19 cellular contexts compared by ENCODE assay signal in the genomic region with DNA sequence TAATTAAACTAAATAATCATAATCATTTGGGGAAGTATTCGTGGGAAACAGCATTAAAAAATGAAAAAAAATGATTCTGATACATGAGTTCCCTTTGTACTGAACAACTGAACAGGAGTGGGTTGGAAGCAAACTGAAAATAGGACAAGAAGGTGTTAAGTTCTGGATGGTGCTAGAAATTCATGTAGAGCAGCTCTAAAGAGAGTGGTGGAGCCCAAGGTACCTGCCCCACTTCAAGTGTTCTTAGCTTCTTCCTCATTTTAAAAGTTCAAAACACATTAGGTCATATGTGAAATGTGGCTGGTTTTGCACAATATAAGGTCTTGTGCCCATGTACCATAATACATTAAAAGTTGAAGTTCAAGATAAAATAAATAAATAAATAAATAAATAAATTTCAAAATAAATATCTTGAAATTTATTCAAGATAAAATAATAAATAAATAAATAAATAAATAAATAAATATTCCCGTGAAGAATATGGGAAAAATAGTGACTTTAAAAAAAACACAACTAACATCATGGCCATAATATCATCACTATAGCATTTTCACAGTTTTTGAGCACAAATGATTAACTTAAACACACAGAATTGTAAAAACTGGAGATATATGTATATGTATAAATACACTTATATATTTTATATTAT.
DNase-seq lines count a peak whose midpoint lies in the region; ATAC-seq, FAIRE-seq and TF ChIP-seq lines count a peak whose summit lies in the region.
"Had no signal": no experiment of that assay in that cellular context is flagged by ENCODE, and none has a peak within 500 bp of the region (broad histone marks: within the 10 kb centered on the region; RNA-seq: fewer than 3 reads in every experiment).

No MANE protein-coding gene starts in this region.

- FAIRE-seq in G401.6 (lab: Jason Lieb, UNC) = peak; percentile 30
- FAIRE-seq in frontal cortex (lab: Jason Lieb, UNC) = peak; percentile 97

- H3K4me3 ChIP-seq in NB4 (ENCODE audit: low read depth, low read length) = no peak overlapping the region
- H3K4me3 ChIP-seq: GM23338 had no signal

- TF ChIP-seq CTCF in NB4 (IDR thresholded peaks at IDR 0.05; ENCODE audit: low read depth, low read length) = no peak

- no peak for ATAC-seq in GM18873 (IDR thresholded peaks at IDR 0.05; ENCODE audit: low FRiP score, unreplicated experiment)
- ATAC-seq in GM21619 (IDR thresholded peaks at IDR 0.05; ENCODE audit: unreplicated experiment) = no peak
- ATAC-seq: GM23338, Panc1 had no signal

- no peak for TF ChIP-seq POLR2A in NB4 (IDR thresholded peaks at IDR 0.05; ENCODE audit: extremely low read depth, insufficient read length)

- peak; percentile 1 for DNase-seq in NB4 (ENCODE audit: low read depth)
- DNase-seq in frontal cortex (ENCODE audit: low spot score in 2 of 2) = no peak
- peak; percentile 43 for DNase-seq in superior temporal gyrus (ENCODE audit: extremely low spot score)
- DNase-seq in AML-193 (lab: John Stamatoyannopoulos, UW) = no peak
- DNase-seq: BE2C, Calu3, DMS79 treated with DMSO at 0.1 percent for 48 hours, H9, HFFc6, Karpas-422, NCI-H2029, NCI-H2227 treated with DMSO at 0.1 percent for 48 hours, NCI-H526 treated with DMSO at 0.1 percent for 48 hours, SHP77 had no signal

Comparison
In these comparisons a context has a peak if more than half of its experiments do, and no peak if none do; other contexts are left out.
1. DNase-seq: peak in NB4 (single experiment) and superior temporal gyrus (single experiment); none in frontal cortex (0 of 2) and AML-193 (0 of 2).